ENCODE assay signal across 20 cellular contexts in genomic region chr14:78974691-78975090, GRCh38.
DNase-seq lines count a peak whose midpoint lies in the region; TF ChIP-seq lines count a peak whose summit lies in the region.
"Had no signal": no experiment of that assay in that cellular context is flagged by ENCODE, and none has a peak within 500 bp of the region (broad histone marks: within the 10 kb centered on the region; RNA-seq: fewer than 3 reads in every experiment).

No MANE protein-coding gene starts in this region.

- intact Hi-C loops in PC-9 (cut with micrococcal nuclease; ENCODE audit: unreplicated experiment) (no loop called here), uterus (cut with DNase I; ENCODE audit: low total_unique reads) (no loop called here)

- H3K4me1 ChIP-seq in GM23248 (ENCODE audit: insufficient read depth) (peaks cover 13% of the 10 kb centered on the region), PC-9 (replicated peaks; ENCODE audit: insufficient read depth) (peaks cover 11% of the 10 kb centered on the region), uterus (no peaks in the 10 kb centered on the region)

- DNase-seq in GM23248 (peak; percentile 39), PC-9 (peak in 1 of 2 experiments; percentile 83), dermis blood vessel endothelial cell (peak; percentile 92), lung microvascular endothelial cell (ENCODE audit: low read depth in 2 of 2) (peak; percentile 9 to 92), 8988T (no peak), uterus (no peak)
- DNase-seq in activated CD8-positive, alpha-beta memory T cell treated with anti-CD3 and anti-CD28 coated beads for 24 hours: no peak
- DNase-seq: activated B cell treated with CpG ODN at 0.5 μM for 24 hours; activated CD4-positive, alpha-beta T cell treated with anti-CD3 and anti-CD28 coated beads, Interleukin-2, amount 50 U/mL, for 4 hours; activated CD8-positive, alpha-beta memory T cell treated with anti-CD3 and anti-CD28 coated beads, Interleukin-2, amount 50 U/mL, for 48 hours; activated naive CD8-positive, alpha-beta T cell treated with anti-CD3 and anti-CD28 coated beads for 36 hours; CD4-positive, alpha-beta memory T cell; DMS53; GOT3; NCI-H1417; NCI-H510A treated with DMSO at 0.1 percent for 48 hours; stimulated activated CD4-positive, alpha-beta T cell treated with anti-CD3 and anti-CD28 coated beads, Interleukin-1b, Interleukin-23, amount 100 ng/mL, for 48 hours had no signal

- TF ChIP-seq POLR2A in uterus (IDR thresholded peaks at IDR 0.05): no peak

- H3K79me2 ChIP-seq in GM23248 (ENCODE audit: insufficient read depth) (no peaks in the 10 kb centered on the region), PC-9 (ENCODE audit: low read depth) (no peaks in the 10 kb centered on the region)

- H4K20me1 ChIP-seq in GM23248 (ENCODE audit: insufficient read depth): no peaks in the 10 kb centered on the region
- H4K20me1 ChIP-seq in PC-9 (ENCODE audit: insufficient read depth): no peaks in the 10 kb centered on the region

- H3K27ac ChIP-seq in GM23248 (no peak overlapping the region), PC-9 (0 out of 2 replicates have a peak overlapping the region, but pooled peaks have one; percentile 5), uterus (no peak overlapping the region)
- H3K27ac ChIP-seq: gastroesophageal sphincter, HL-60 had no signal

- H2AFZ ChIP-seq in GM23248 (no peak overlapping the region), PC-9 (no peak overlapping the region)

- POLR2A ChIA-PET in PC-9 (lab: Charles Lee; ENCODE audit: unreplicated experiment): no interaction called here

- CTCF ChIA-PET in PC-9 (lab: Charles Lee): interaction anchor here (0.6 to 1.2 kb wide), 3 partner anchors 15 to 41 kb away, joined by 11 to 22 read pairs (median 13); no protein-coding TSS in a partner anchor

- in situ Hi-C loops in GM23248 (cut with MboI): loop anchor here (25.0 kb wide), 1 partner anchor 1888 kb away; no protein-coding TSS in a partner anchor

- no peak overlapping the region for H3K9ac ChIP-seq in GM23248

- H3K4me2 ChIP-seq in GM23248 (ENCODE audit: unreplicated experiment) (no peak overlapping the region), PC-9 (0 out of 2 replicates have a peak overlapping the region, but pooled peaks have one; percentile 11)

- H3K9me2 ChIP-seq in GM23248 (ENCODE audit: insufficient read depth) (0 out of 2 replicates have a peak, but pooled peaks cover 3% of the 10 kb centered on the region), PC-9 (ENCODE audit: insufficient read depth) (no peaks in the 10 kb centered on the region)

- H3K36me3 ChIP-seq in GM23248 (ENCODE audit: low read depth): no peaks in the 10 kb centered on the region
- no peaks in the 10 kb centered on the region for H3K36me3 ChIP-seq in PC-9 (ENCODE audit: low read depth)
- no peaks in the 10 kb centered on the region for H3K36me3 ChIP-seq in uterus
- H3K36me3 ChIP-seq: gastroesophageal sphincter had no signal

- TF ChIP-seq CTCF in PC-9 (conservative IDR thresholded peaks at IDR 0.05): no peak
- no peak for TF ChIP-seq CTCF in uterus (IDR thresholded peaks at IDR 0.05)

- BruUV-seq in PC-9 (replicated peaks; lab: Mats Ljungman, UMichigan): no TSS peak

- H3F3A ChIP-seq in GM23248 (ENCODE audit: insufficient read depth) (peaks cover 3% of the 10 kb centered on the region; the same call in 1 of the 2 replicates), PC-9 (ENCODE audit: insufficient read depth, low read depth) (no peaks in the 10 kb centered on the region; the same call in 1 of the 2 replicates)

- H3K4me3 ChIP-seq in GM23248: no peak overlapping the region
- no peak overlapping the region for H3K4me3 ChIP-seq in PC-9
- no peak overlapping the region for H3K4me3 ChIP-seq in uterus
- H3K4me3 ChIP-seq: gastroesophageal sphincter, lung had no signal

- H3K9me3 ChIP-seq in GM23248 (ENCODE audit: low read depth): no peaks in the 10 kb centered on the region
- no peaks in the 10 kb centered on the region for H3K9me3 ChIP-seq in PC-9 (ENCODE audit: insufficient read depth, low read depth)
- no peaks in the 10 kb centered on the region for H3K9me3 ChIP-seq in uterus
- H3K9me3 ChIP-seq: gastroesophageal sphincter had no signal

- H3K27me3 ChIP-seq in GM23248 (replicated peaks; ENCODE audit: insufficient read depth): no peaks in the 10 kb centered on the region
- H3K27me3 ChIP-seq in PC-9 (ENCODE audit: insufficient read depth, low read depth): no peaks in the 10 kb centered on the region
- H3K27me3 ChIP-seq in uterus: no peaks in the 10 kb centered on the region
- H3K27me3 ChIP-seq: gastroesophageal sphincter had no signal

- WGBS in GM23248 (ENCODE audit: low coverage in 1 of 2, low lambda C conversion rate in 2 of 2, missing lambda C conversion rate in 2 of 2), 2 experiments: 55 to 58% methylated on average over 3 of the region's 3 CpGs

Comparison
In these comparisons a context has a peak if more than half of its experiments do, and no peak if none do; other contexts are left out.
1. DNase-seq: peak in GM23248 (single experiment), dermis blood vessel endothelial cell (single experiment) and lung microvascular endothelial cell (2 of 2); none in activated CD8-positive, alpha-beta memory T cell treated with anti-CD3 and anti-CD28 coated beads for 24 hours (single experiment), 8988T (single experiment) and uterus (0 of 2).